ENCODE assay signal across 7 cellular contexts in the genomic region with DNA sequence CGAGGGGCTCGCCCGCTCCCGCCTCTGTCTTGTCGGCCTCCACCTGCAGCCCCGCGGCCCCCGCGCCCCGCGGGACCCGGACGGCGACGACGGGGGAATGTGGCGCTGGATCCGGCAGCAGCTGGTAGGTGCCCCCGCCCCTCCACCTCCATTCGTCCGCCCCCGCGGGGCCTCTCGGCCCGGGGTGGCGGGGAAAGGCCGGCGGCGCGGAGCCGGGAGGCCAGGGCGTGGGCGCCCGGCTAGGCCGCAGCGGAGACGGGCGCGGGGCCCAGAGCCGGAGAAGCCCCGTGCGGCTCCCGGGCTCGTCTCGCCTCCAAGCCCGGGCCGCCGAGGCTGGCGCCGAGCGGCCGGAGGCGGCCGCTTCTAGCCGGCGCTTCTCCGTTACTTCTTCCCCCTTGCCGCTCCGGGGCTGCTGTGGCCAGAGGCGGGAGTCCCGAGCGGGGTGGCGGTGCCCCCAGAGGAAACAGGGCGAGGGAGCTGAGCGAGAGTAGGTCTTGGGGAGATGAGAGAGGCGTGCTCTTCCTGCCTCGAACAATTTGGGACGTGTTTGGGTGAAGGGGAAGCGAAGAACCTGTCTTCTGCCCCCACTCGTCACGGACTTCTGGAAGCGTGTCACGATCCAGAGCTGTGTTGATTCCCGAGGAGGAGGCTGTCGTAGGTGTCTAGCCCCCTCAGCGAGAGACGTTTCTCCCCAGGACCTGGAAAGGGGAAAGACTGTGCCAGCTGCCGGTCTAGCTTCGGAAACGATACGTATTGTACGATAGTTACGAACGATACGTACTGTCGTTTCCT. TPM values are rescaled to one million over a fixed set of nuclear protein-coding genes. Genes with fewer than 3 reads are reported as not detected.
DNase-seq lines count a peak whose midpoint lies in the region; ATAC-seq and TF ChIP-seq lines count a peak whose summit lies in the region.

No MANE protein-coding gene starts in this region.

- POLR2A ChIA-PET in WTC11 (lab: Charles Lee), result interaction anchor here (1.4 kb wide), 1 partner anchor 10 kb away, joined by 5 read pairs; no protein-coding TSS in a partner anchor

- ATAC-seq in GM18498 (IDR thresholded peaks at IDR 0.05; ENCODE audit: unreplicated experiment) (peak; percentile 44), WTC11 (peak; percentile 58), left colon (peak; percentile 56)

- H3K9me3 ChIP-seq in MM.1S (replicated peaks; ENCODE audit: insufficient read depth, low read length), result no peaks in the 10 kb centered on the region

- peaks cover 51% of the 10 kb centered on the region for H3K79me2 ChIP-seq in MM.1S (ENCODE audit: low read length)

- H3K4me1 ChIP-seq in MM.1S (ENCODE audit: low read length), result peaks cover 29% of the 10 kb centered on the region

- H3K27me3 Mint-ChIP-seq in WTC11 (ENCODE audit: low read depth), result peaks cover 15% of the 10 kb centered on the region

- no peak for TF ChIP-seq CTCF in MM.1S (IDR thresholded peaks at IDR 0.05; ENCODE audit: low read length)
- no peak for TF ChIP-seq CTCF in WTC11 (IDR thresholded peaks at IDR 0.05)

- CTCF ChIA-PET in WTC11 (lab: Charles Lee), result interaction anchor here (0.8 to 1.0 kb wide), 2 partner anchors 9 to 80 kb away, joined by 3 to 4 read pairs; no protein-coding TSS in a partner anchor

- no peaks in the 10 kb centered on the region for H3K9me2 ChIP-seq in MM.1S (replicated peaks; ENCODE audit: insufficient read depth, low read length)

- peak overlapping the region; percentile 82 for H3K9ac ChIP-seq in MM.1S (ENCODE audit: low read length)

- H4K20me1 ChIP-seq in MM.1S (ENCODE audit: insufficient read depth, low read length), result 0 out of 2 replicates have a peak, but pooled peaks cover 3% of the 10 kb centered on the region

- H3K4me2 ChIP-seq in MM.1S (ENCODE audit: low read depth, low read length), result peak overlapping the region; percentile 85

- H3K27ac Mint-ChIP-seq in WTC11, result no peak overlapping the region

- H3K36me3 Mint-ChIP-seq in WTC11, result no peaks in the 10 kb centered on the region

- DNase-seq in HCEC 1CT, result peak; percentile 68
- DNase-seq in MM.1S, result peak; percentile 70
- peak; percentile 61 for DNase-seq in WTC11 (ENCODE audit: low spot score)
- peak; percentile 29 for DNase-seq in cerebellum (ENCODE audit: low spot score)
- peak; percentile 41 to 59 for DNase-seq in left colon
- peak; percentile 28 to 38 for DNase-seq in stimulated activated CD4-positive, alpha-beta T cell treated with anti-CD3 and anti-CD28 coated beads, Interleukin-2, amount 100 ng/mL, for 48 hours

- H3K4me3 Mint-ChIP-seq in WTC11, result peak overlapping the region; percentile 86

- intact Hi-C loops in left colon (cut with DNase I, micrococcal nuclease), result no loop called here

- peak overlapping the region; percentile 81 for H3K4me3 ChIP-seq in MM.1S (ENCODE audit: low read length)

- no peaks in the 10 kb centered on the region for H3K27me3 ChIP-seq in MM.1S (replicated peaks; ENCODE audit: insufficient read depth, low read length)

- H3K27ac ChIP-seq in MM.1S (ENCODE audit: low read length), result peak overlapping the region; percentile 69

- H3K9me3 Mint-ChIP-seq in WTC11, result no peaks in the 10 kb centered on the region

- peaks cover 13% of the 10 kb centered on the region for H3K4me1 Mint-ChIP-seq in WTC11

- no peaks in the 10 kb centered on the region for H3K36me3 ChIP-seq in MM.1S (replicated peaks; ENCODE audit: insufficient read depth, low read length)

- H2AFZ ChIP-seq in MM.1S (ENCODE audit: low read length), result peak overlapping the region; percentile 48

- peaks cover 32% of the 10 kb centered on the region for H3F3A ChIP-seq in MM.1S (ENCODE audit: insufficient read depth, low read length)

TF ChIP-seq in WTC11, 78 proteins besides CTCF, POLR2A, EP300 and RAD21:
- TF ChIP-seq GABPB1 (CRISPR knock-in tag; IDR thresholded peaks at IDR 0.05) (no peak), KAT7 (CRISPR knock-in tag; IDR thresholded peaks at IDR 0.05; ENCODE audit: borderline replicate concordance) (peak; percentile 59; the same call in 1 of the 2 replicates), ATF1 (CRISPR knock-in tag; IDR thresholded peaks at IDR 0.05) (no peak)
- TF ChIP-seq, protein P1, sequence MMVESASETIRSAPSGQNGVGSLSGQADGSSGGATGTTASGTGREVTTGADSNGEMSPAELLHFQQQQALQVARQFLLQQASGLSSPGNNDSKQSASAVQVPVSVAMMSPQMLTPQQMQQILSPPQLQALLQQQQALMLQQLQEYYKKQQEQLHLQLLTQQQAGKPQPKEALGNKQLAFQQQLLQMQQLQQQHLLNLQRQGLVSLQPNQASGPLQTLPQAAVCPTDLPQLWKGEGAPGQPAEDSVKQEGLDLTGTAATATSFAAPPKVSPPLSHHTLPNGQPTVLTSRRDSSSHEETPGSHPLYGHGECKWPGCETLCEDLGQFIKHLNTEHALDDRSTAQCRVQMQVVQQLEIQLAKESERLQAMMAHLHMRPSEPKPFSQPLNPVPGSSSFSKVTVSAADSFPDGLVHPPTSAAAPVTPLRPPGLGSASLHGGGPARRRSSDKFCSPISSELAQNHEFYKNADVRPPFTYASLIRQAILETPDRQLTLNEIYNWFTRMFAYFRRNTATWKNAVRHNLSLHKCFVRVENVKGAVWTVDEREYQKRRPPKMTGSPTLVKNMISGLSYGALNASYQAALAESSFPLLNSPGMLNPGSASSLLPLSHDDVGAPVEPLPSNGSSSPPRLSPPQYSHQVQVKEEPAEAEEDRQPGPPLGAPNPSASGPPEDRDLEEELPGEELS (CRISPR knock-in tag; IDR thresholded peaks at IDR 0.05), result peak; percentile 9; the same call in 1 of the 2 replicates

RNA-seq across cellular contexts. Expression of a gene that starts 0.6 kb away (rescaled TPM):
- total RNA-seq in WTC11 (2021) (22.4 to 25.7 TPM (median 24.2 TPM) in 3 replicates), cerebellum (79.5 TPM), left colon (100 to 1,000 TPM; 114 to 121 TPM)

Comparison
In these comparisons a context has a peak if more than half of its experiments do, and no peak if none do; other contexts are left out.
1. Peak in every context shown above with its lines: DNase-seq, ATAC-seq, H3K4me3 ChIP-seq and H3K27ac ChIP-seq.